ENCODE assay signal across 30 cellular contexts in the genomic region with DNA sequence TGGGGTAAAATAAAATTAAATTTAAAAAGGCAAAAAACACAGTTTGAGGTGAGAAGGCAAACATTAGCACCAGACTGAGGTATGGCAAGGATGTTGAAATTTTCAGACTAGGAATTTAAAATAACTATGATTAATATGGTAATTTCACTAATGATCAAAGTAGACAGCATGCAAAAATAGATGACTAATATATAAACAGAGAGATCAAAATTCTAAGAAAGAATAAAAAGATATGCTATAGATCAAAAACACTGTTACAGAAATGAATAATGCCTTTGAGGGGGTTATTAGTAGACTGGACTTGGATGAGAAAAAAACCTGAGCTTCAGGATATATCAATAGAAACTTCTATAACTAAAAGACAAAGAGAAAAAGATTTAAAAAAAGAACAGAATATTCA. TPM values are rescaled to one million over a fixed set of nuclear protein-coding genes. Genes with fewer than 3 reads are reported as not detected.
"Had no signal": no experiment of that assay in that cellular context is flagged by ENCODE, and none has a peak within 500 bp of the region (broad histone marks: within the 10 kb centered on the region; RNA-seq: fewer than 3 reads in every experiment).

No MANE protein-coding gene starts in this region.

- ATAC-seq: activated naive CD8-positive, alpha-beta T cell treated with anti-CD3 and anti-CD28 coated beads, Interleukin-2, amount 50 U/mL, for 24 hours; activated T-cell treated with anti-CD3 and anti-CD28 coated beads, Interleukin-2, amount 50 U/mL, for 4 hours; activated T-cell treated with anti-CD3 and anti-CD28 coated beads, Interleukin-2, amount 50 U/mL, for 72 hours; activated T-helper 17 cell treated with anti-CD3 and anti-CD28 coated beads, Interleukin-2, amount 50 U/mL, for 72 hours; body of pancreas had no signal

- H3K27ac ChIP-seq: adrenal gland, ascending aorta, body of pancreas, brain microvascular endothelial cell, breast epithelium, cardiac muscle cell had no signal

- H3K9me3 ChIP-seq: ascending aorta, body of pancreas, breast epithelium had no signal

- H3K36me3 ChIP-seq: adrenal gland, ascending aorta, brain microvascular endothelial cell, breast epithelium, cardiac muscle cell had no signal

- H3K4me3 ChIP-seq: adrenal gland, ascending aorta, body of pancreas, breast epithelium, cardiac muscle cell had no signal

- H3K4me1 ChIP-seq: adrenal gland, ascending aorta, body of pancreas, breast epithelium had no signal

- H3K27me3 ChIP-seq: adrenal gland, ascending aorta, body of pancreas, brain microvascular endothelial cell, breast epithelium, cardiac muscle cell had no signal

- DNase-seq: activated effector memory CD4-positive, alpha-beta T cell treated with anti-CD3 and anti-CD28 coated beads, Interleukin-2, amount 50 U/mL, for 16 hours; activated effector memory CD4-positive, alpha-beta T cell treated with Interleukin-2 at 50 U/mL for 16 hours; activated gamma-delta T cell; activated gamma-delta T cell treated with Interleukin-2 at 50 U/mL for 16 hours; activated naive CD4-positive, alpha-beta T cell; activated naive CD4-positive, alpha-beta T cell treated with anti-CD3 and anti-CD28 coated beads for 36 hours; activated naive CD4-positive, alpha-beta T cell treated with anti-CD3 and anti-CD28 coated beads, Interleukin-2, amount 10 ng/mL, durations not matched to agents 7 days and 5 days; activated naive CD4-positive, alpha-beta T cell treated with anti-CD3 and anti-CD28 coated beads, Interleukin-2, amount 50 U/mL, for 16 hours; activated naive CD4-positive, alpha-beta T cell treated with Interleukin-2 at 50 U/mL for 16 hours; activated naive CD8-positive, alpha-beta T cell treated with anti-CD3 and anti-CD28 coated beads, Interleukin-2, amount 10 ng/mL, durations not matched to agents 7 days and 5 days; activated naive CD8-positive, alpha-beta T cell treated with anti-CD3 and anti-CD28 coated beads, Interleukin-2, amount 50 U/mL, for 24 hours; activated T-cell treated with anti-CD3 and anti-CD28 coated beads, Interleukin-2, amount 50 U/mL, for 24 hours; activated T-cell treated with anti-CD3 and anti-CD28 coated beads, Interleukin-2, amount 50 U/mL, for 4 hours; activated T-cell treated with anti-CD3 and anti-CD28 coated beads, Interleukin-2, amount 50 U/mL, for 48 hours; activated T-cell treated with anti-CD3 and anti-CD28 coated beads, Interleukin-2, amount 50 U/mL, for 72 hours; adrenal gland; amniotic stem cell; amygdala; anterior cingulate cortex; aorta; body of pancreas; brain microvascular endothelial cell; caudate nucleus; central memory CD4-positive, alpha-beta T cell; cerebellar nuclear complex had no signal

RNA-seq across cellular contexts. Expression of gene GALNT8, which starts 14.4 kb away (rescaled TPM):
- total RNA-seq: ascending aorta, bronchial epithelial cell had no signal
